In genomic region chr5:103867857-103868598, GRCh38 we compare ENCODE assay signal across 23 cellular contexts.
DNase-seq lines count a peak whose midpoint lies in the region; ATAC-seq and TF ChIP-seq lines count a peak whose summit lies in the region.
"Had no signal": no experiment of that assay in that cellular context is flagged by ENCODE, and none has a peak within 500 bp of the region (broad histone marks: within the 10 kb centered on the region; RNA-seq: fewer than 3 reads in every experiment).

No MANE protein-coding gene starts in this region.

- H3K36me3 ChIP-seq in PC-9 (ENCODE audit: low read depth) (no peaks in the 10 kb centered on the region), skeletal muscle satellite cell (ENCODE audit: insufficient read depth, low read length) (no peaks in the 10 kb centered on the region), body of pancreas (replicated peaks in 1 of 2; ENCODE audit: insufficient read depth in 1 of 2, low read depth in 2 of 2) (no peaks in the 10 kb centered on the region)
- H3K36me3 ChIP-seq: MG63 had no signal

- no peaks in the 10 kb centered on the region for H4K20me1 ChIP-seq in PC-9 (ENCODE audit: insufficient read depth)

- no peaks in the 10 kb centered on the region for H3K27me3 ChIP-seq in PC-9 (ENCODE audit: insufficient read depth, low read depth)
- H3K27me3 ChIP-seq in skeletal muscle satellite cell (ENCODE audit: control insufficient read depth, insufficient read depth, low read length) = no peaks in the 10 kb centered on the region
- no peaks in the 10 kb centered on the region for H3K27me3 ChIP-seq in body of pancreas
- H3K27me3 ChIP-seq: MG63 had no signal

- H3K4me3 ChIP-seq in PC-9 (no peak overlapping the region), fibroblast of the aortic adventitia (ENCODE audit: low read depth, low read length) (no peak overlapping the region), skeletal muscle satellite cell (ENCODE audit: low read length) (no peak overlapping the region), body of pancreas (no peak overlapping the region)
- H3K4me3 ChIP-seq: lung, MG63 had no signal

- no peak for TF ChIP-seq CTCF in PC-9 (conservative IDR thresholded peaks at IDR 0.05)
- no peak for TF ChIP-seq CTCF in fibroblast of the aortic adventitia (IDR thresholded peaks at IDR 0.05; ENCODE audit: insufficient read depth, low read length)
- no peak for TF ChIP-seq CTCF in progenitor cell of endocrine pancreas (IDR thresholded peaks at IDR 0.05; ENCODE audit: unreplicated experiment)
- no peak for TF ChIP-seq CTCF in body of pancreas (IDR thresholded peaks at IDR 0.05)

- H3K27ac Mint-ChIP-seq in progenitor cell of endocrine pancreas = no peak overlapping the region
- no peak overlapping the region for H3K27ac Mint-ChIP-seq in activated T-helper 1 cell treated with anti-CD3 and anti-CD28 coated beads, Interleukin-12 subunit alpha, Interleukin-12 subunit beta, Interleukin-2, Interleukin-4 antibody, amounts not matched to agents 30 ng/mL and 10 ng/mL and 1 ng/mL, durations not matched to agents 14 hours and 24 hours and 36 hours
- H3K27ac Mint-ChIP-seq: activated B cell treated with CpG ODN at 0.5 μM for 24 hours; activated CD4-positive, alpha-beta memory T cell treated with anti-CD3 and anti-CD28 coated beads for 36 hours; activated naive CD4-positive, alpha-beta T cell treated with anti-CD3 and anti-CD28 coated beads for 36 hours had no signal

- ATAC-seq in body of pancreas = no peak
- ATAC-seq: HCT116 had no signal

- TF ChIP-seq POLR2A in body of pancreas (IDR thresholded peaks at IDR 0.05) = no peak

- H3K36me3 Mint-ChIP-seq in progenitor cell of endocrine pancreas (ENCODE audit: insufficient read depth) = no peaks in the 10 kb centered on the region
- no peaks in the 10 kb centered on the region for H3K36me3 Mint-ChIP-seq in activated T-helper 1 cell treated with anti-CD3 and anti-CD28 coated beads, Interleukin-12 subunit alpha, Interleukin-12 subunit beta, Interleukin-2, Interleukin-4 antibody, amounts not matched to agents 30 ng/mL and 10 ng/mL and 1 ng/mL, durations not matched to agents 14 hours and 24 hours and 36 hours (ENCODE audit: low read depth)
- H3K36me3 Mint-ChIP-seq: activated CD4-positive, alpha-beta memory T cell treated with anti-CD3 and anti-CD28 coated beads for 36 hours had no signal

- H3K4me1 ChIP-seq in PC-9 (replicated peaks; ENCODE audit: insufficient read depth) = peaks cover 8% of the 10 kb centered on the region; the same call in 1 of the 2 replicates
- peaks cover 31% of the 10 kb centered on the region for H3K4me1 ChIP-seq in skeletal muscle satellite cell (ENCODE audit: control insufficient read depth, insufficient read depth, low read length)
- H3K4me1 ChIP-seq in body of pancreas = no peaks in the 10 kb centered on the region

- intact Hi-C loops in PC-9 (cut with micrococcal nuclease; ENCODE audit: unreplicated experiment) = no loop called here
- intact Hi-C loops in body of pancreas (cut with DNase I) = no loop called here
- intact Hi-C loops in activated T-helper 1 cell treated with anti-CD3 and anti-CD28 coated beads, Interleukin-12 subunit alpha, Interleukin-12 subunit beta, Interleukin-2, Interleukin-4 antibody, amounts not matched to agents 30 ng/mL and 10 ng/mL and 1 ng/mL, durations not matched to agents 14 hours and 24 hours and 36 hours (cut with micrococcal nuclease) = no loop called here

- no peaks in the 10 kb centered on the region for H3K9me3 Mint-ChIP-seq in progenitor cell of endocrine pancreas (ENCODE audit: low read depth)
- H3K9me3 Mint-ChIP-seq in activated T-helper 1 cell treated with anti-CD3 and anti-CD28 coated beads, Interleukin-12 subunit alpha, Interleukin-12 subunit beta, Interleukin-2, Interleukin-4 antibody, amounts not matched to agents 30 ng/mL and 10 ng/mL and 1 ng/mL, durations not matched to agents 14 hours and 24 hours and 36 hours = no peaks in the 10 kb centered on the region
- H3K9me3 Mint-ChIP-seq: activated B cell treated with CpG ODN at 0.5 μM for 24 hours; activated CD4-positive, alpha-beta memory T cell treated with anti-CD3 and anti-CD28 coated beads for 36 hours had no signal

- H3K4me1 Mint-ChIP-seq in progenitor cell of endocrine pancreas (ENCODE audit: low read depth) = peaks cover 1% of the 10 kb centered on the region
- no peaks in the 10 kb centered on the region for H3K4me1 Mint-ChIP-seq in activated T-helper 1 cell treated with anti-CD3 and anti-CD28 coated beads, Interleukin-12 subunit alpha, Interleukin-12 subunit beta, Interleukin-2, Interleukin-4 antibody, amounts not matched to agents 30 ng/mL and 10 ng/mL and 1 ng/mL, durations not matched to agents 14 hours and 24 hours and 36 hours (ENCODE audit: low read depth)
- H3K4me1 Mint-ChIP-seq: activated B cell treated with CpG ODN at 0.5 μM for 24 hours had no signal

- H2AFZ ChIP-seq in PC-9 = peak overlapping the region; percentile 53; the same call in 1 of the 2 replicates

- no peak overlapping the region for H3K9ac ChIP-seq in skeletal muscle satellite cell (ENCODE audit: low read depth, low read length)

- H3K4me3 Mint-ChIP-seq in progenitor cell of endocrine pancreas (ENCODE audit: low read depth) = no peak overlapping the region
- no peak overlapping the region for H3K4me3 Mint-ChIP-seq in activated T-helper 1 cell treated with anti-CD3 and anti-CD28 coated beads, Interleukin-12 subunit alpha, Interleukin-12 subunit beta, Interleukin-2, Interleukin-4 antibody, amounts not matched to agents 30 ng/mL and 10 ng/mL and 1 ng/mL, durations not matched to agents 14 hours and 24 hours and 36 hours
- H3K4me3 Mint-ChIP-seq: activated B cell treated with CpG ODN at 0.5 μM for 24 hours; activated CD4-positive, alpha-beta memory T cell treated with anti-CD3 and anti-CD28 coated beads for 36 hours; activated naive CD4-positive, alpha-beta T cell treated with anti-CD3 and anti-CD28 coated beads for 36 hours had no signal

- no peaks in the 10 kb centered on the region for H3K27me3 Mint-ChIP-seq in progenitor cell of endocrine pancreas
- no peaks in the 10 kb centered on the region for H3K27me3 Mint-ChIP-seq in activated T-helper 1 cell treated with anti-CD3 and anti-CD28 coated beads, Interleukin-12 subunit alpha, Interleukin-12 subunit beta, Interleukin-2, Interleukin-4 antibody, amounts not matched to agents 30 ng/mL and 10 ng/mL and 1 ng/mL, durations not matched to agents 14 hours and 24 hours and 36 hours (ENCODE audit: insufficient read depth)
- H3K27me3 Mint-ChIP-seq: activated B cell treated with CpG ODN at 0.5 μM for 24 hours; activated CD4-positive, alpha-beta memory T cell treated with anti-CD3 and anti-CD28 coated beads for 36 hours had no signal

- no TSS peak for BruUV-seq in PC-9 (replicated peaks; lab: Mats Ljungman, UMichigan)

- H3K27ac ChIP-seq in PC-9 (no peak overlapping the region), body of pancreas (no peak overlapping the region)
- H3K27ac ChIP-seq: C4-2B had no signal

- H3F3A ChIP-seq in PC-9 (ENCODE audit: insufficient read depth, low read depth) = no peaks in the 10 kb centered on the region

- WGBS in body of pancreas, 2 donors = 52 to 60% methylated on average over 5 of the region's 5 CpGs

- H3K4me2 ChIP-seq in PC-9 = peak overlapping the region; percentile 2; the same call in 1 of the 2 replicates
- peak overlapping the region; percentile 37 for H3K4me2 ChIP-seq in skeletal muscle satellite cell (ENCODE audit: low read length)

- POLR2A ChIA-PET in PC-9 (lab: Charles Lee; ENCODE audit: unreplicated experiment) = interaction anchor here (0.5 to 1.0 kb wide), 4 partner anchors 18 to 405 kb away, joined by 3 to 6 read pairs (median 4); no protein-coding TSS in a partner anchor

- CTCF ChIA-PET in PC-9 (lab: Charles Lee) = interaction anchor here (0.6 kb wide), 1 partner anchor 176 kb away, joined by 3 read pairs; no protein-coding TSS in a partner anchor

- H3K9me3 ChIP-seq in PC-9 (ENCODE audit: insufficient read depth, low read depth) = no peaks in the 10 kb centered on the region; the same call in 1 of the 2 replicates
- H3K9me3 ChIP-seq in skeletal muscle satellite cell (replicated peaks; ENCODE audit: low read length) = no peaks in the 10 kb centered on the region
- H3K9me3 ChIP-seq in body of pancreas = no peaks in the 10 kb centered on the region
- H3K9me3 ChIP-seq: MG63 had no signal

- peak; percentile 32 for DNase-seq in SKM-1 treated with dmso at 0.1 percent for 144 hours (lab: John Stamatoyannopoulos, UW; ENCODE audit: unreplicated experiment)
- no peak for DNase-seq in SKM-1 (lab: John Stamatoyannopoulos, UW; ENCODE audit: unreplicated experiment)
- peak in 1 of 2 experiments; percentile 9 for DNase-seq in PC-9
- peak; percentile 14 for DNase-seq in fibroblast of the aortic adventitia (ENCODE audit: low read depth)
- DNase-seq in progenitor cell of endocrine pancreas (ENCODE audit: low spot score, unreplicated experiment) = no peak
- no peak for DNase-seq in body of pancreas
- DNase-seq in activated T-helper 1 cell treated with anti-CD3 and anti-CD28 coated beads, Interleukin-12 subunit alpha, Interleukin-12 subunit beta, Interleukin-2, Interleukin-4 antibody, amounts not matched to agents 30 ng/mL and 10 ng/mL and 1 ng/mL, durations not matched to agents 14 hours and 24 hours and 36 hours (ENCODE audit: low spot score) = no peak
- DNase-seq: activated B cell treated with CpG ODN at 0.5 μM for 24 hours; activated CD4-positive, alpha-beta memory T cell treated with anti-CD3 and anti-CD28 coated beads for 36 hours; activated naive CD4-positive, alpha-beta T cell treated with anti-CD3 and anti-CD28 coated beads for 36 hours; activated T-cell treated with anti-CD3 and anti-CD28 coated beads for 4 hours; aorta; DMS153; IMR-90; MG63; NCI-H1694; NCI-H2227 treated with DMSO at 0.1 percent for 48 hours; NK-92 treated with Interleukin-12 subunit alpha and Interleukin-12 subunit beta, amount 100 ng/mL, for 24 hours; stimulated activated CD4-positive, alpha-beta T cell treated with anti-CD3 and anti-CD28 coated beads, Interleukin-4, amount 100 ng/mL, for 4 hours had no signal

- no peaks in the 10 kb centered on the region for H3K79me2 ChIP-seq in PC-9 (ENCODE audit: low read depth)

- no peaks in the 10 kb centered on the region for H3K9me2 ChIP-seq in PC-9 (ENCODE audit: insufficient read depth)

Comparison
In these comparisons a context has a peak if more than half of its experiments do, and no peak if none do; other contexts are left out.
1. DNase-seq: peak in SKM-1 treated with dmso at 0.1 percent for 144 hours (single experiment) and fibroblast of the aortic adventitia (single experiment); none in SKM-1 (single experiment), progenitor cell of endocrine pancreas (single experiment), body of pancreas (0 of 4) and activated T-helper 1 cell treated with anti-CD3 and anti-CD28 coated beads, Interleukin-12 subunit alpha, Interleukin-12 subunit beta, Interleukin-2, Interleukin-4 antibody, amounts not matched to agents 30 ng/mL and 10 ng/mL and 1 ng/mL, durations not matched to agents 14 hours and 24 hours and 36 hours (single experiment).